Comparison of ENCODE assay signal across 8 cellular contexts in genomic region chr5:151047814-151048425, GRCh38. TPM values are rescaled to one million over a fixed set of nuclear protein-coding genes. Genes with fewer than 3 reads are reported as not detected.
DNase-seq lines count a peak whose midpoint lies in the region; ATAC-seq and TF ChIP-seq lines count a peak whose summit lies in the region.

No MANE protein-coding gene starts in this region.

- H3K27me3 ChIP-seq in right atrium auricular region (no peaks in the 10 kb centered on the region), thyroid gland (no peaks in the 10 kb centered on the region)

- peak; percentile 74 to 89 for TF ChIP-seq CTCF in right atrium auricular region (IDR thresholded peaks at IDR 0.05)
- TF ChIP-seq CTCF in thyroid gland (IDR thresholded peaks at IDR 0.05): peak; percentile 66 to 91 (median 84)

- intact Hi-C loops in thyroid gland (cut with DNase I): loop anchor here (5.0 kb wide), 1 partner anchor 46 kb away; no protein-coding TSS in a partner anchor

- H3K4me1 ChIP-seq in right atrium auricular region (peaks cover 0 to 20% of the 10 kb centered on the region in 2 donors), thyroid gland (peaks cover 6 to 22% of the 10 kb centered on the region in 2 donors)

- TF ChIP-seq POLR2A in thyroid gland (IDR thresholded peaks at IDR 0.05): no peak

- H3K4me3 ChIP-seq in right atrium auricular region: no peak overlapping the region
- H3K4me3 ChIP-seq in thyroid gland (replicated peaks in 1 of 3): no peak overlapping the region

- H3K36me3 Mint-ChIP-seq in activated naive CD4-positive, alpha-beta T cell treated with anti-CD3 and anti-CD28 coated beads, Interleukin-2, amount 10 ng/mL, durations not matched to agents 7 days and 5 days: peaks cover 52% of the 10 kb centered on the region

- DNase-seq in activated CD8-positive, alpha-beta memory T cell treated with anti-CD3 and anti-CD28 coated beads for 24 hours: peak; percentile 68
- DNase-seq in activated CD8-positive, alpha-beta memory T cell treated with anti-CD3 and anti-CD28 coated beads, Interleukin-2, amount 50 U/mL, for 4 hours: no peak
- peak; percentile 35 for DNase-seq in activated naive CD4-positive, alpha-beta T cell treated with anti-CD3 and anti-CD28 coated beads, Interleukin-2, amount 10 ng/mL, durations not matched to agents 7 days and 5 days
- no peak for DNase-seq in right atrium auricular region (ENCODE audit: low spot score)
- peak; percentile 49 to 50 for DNase-seq in thyroid gland
- DNase-seq in HuH-7.5 (ENCODE audit: low spot score): no peak
- no peak for DNase-seq in NCI-H187 (lab: John Stamatoyannopoulos, UW)

- no peak overlapping the region for H3K4me3 Mint-ChIP-seq in activated naive CD4-positive, alpha-beta T cell treated with anti-CD3 and anti-CD28 coated beads, Interleukin-2, amount 10 ng/mL, durations not matched to agents 7 days and 5 days

- H3K27ac ChIP-seq in right atrium auricular region (peak overlapping the region in 1 of 2 donors; percentile 36), thyroid gland (no peak overlapping the region)

- peak; percentile 56 for ATAC-seq in HG03460 (IDR thresholded peaks at IDR 0.05; ENCODE audit: unreplicated experiment)

- peaks cover 7% of the 10 kb centered on the region for H3K4me1 Mint-ChIP-seq in activated naive CD4-positive, alpha-beta T cell treated with anti-CD3 and anti-CD28 coated beads, Interleukin-2, amount 10 ng/mL, durations not matched to agents 7 days and 5 days

- H3K27ac Mint-ChIP-seq in activated naive CD4-positive, alpha-beta T cell treated with anti-CD3 and anti-CD28 coated beads, Interleukin-2, amount 10 ng/mL, durations not matched to agents 7 days and 5 days: peak overlapping the region; percentile 3

- 64 to 66% methylated on average over 13 of the region's 13 CpGs for WGBS in thyroid gland, 2 donors

- H3K9me3 ChIP-seq in right atrium auricular region: no peaks in the 10 kb centered on the region
- no peaks in the 10 kb centered on the region for H3K9me3 ChIP-seq in thyroid gland

- H3K27me3 Mint-ChIP-seq in activated naive CD4-positive, alpha-beta T cell treated with anti-CD3 and anti-CD28 coated beads, Interleukin-2, amount 10 ng/mL, durations not matched to agents 7 days and 5 days: no peaks in the 10 kb centered on the region

- peaks cover 65% of the 10 kb centered on the region for H3K36me3 ChIP-seq in right atrium auricular region
- peaks cover 33 to 43% of the 10 kb centered on the region in 2 donors for H3K36me3 ChIP-seq in thyroid gland

- no peaks in the 10 kb centered on the region for H3K9me3 Mint-ChIP-seq in activated naive CD4-positive, alpha-beta T cell treated with anti-CD3 and anti-CD28 coated beads, Interleukin-2, amount 10 ng/mL, durations not matched to agents 7 days and 5 days

- CTCF ChIA-PET in activated naive CD4-positive, alpha-beta T cell treated with anti-CD3 and anti-CD28 coated beads, Interleukin-2, amount 10 ng/mL, durations not matched to agents 7 days and 5 days (lab: Charles Lee): interaction anchor here (0.6 to 9.8 kb wide), 21 partner anchors 9 to 559 kb away, joined by 3 to 264 read pairs (median 3); partner anchors contain the start of gene ANXA6

RNA-seq across cellular contexts. Expression of gene GPX3, which starts 27.5 kb away (rescaled TPM):
- total RNA-seq in right atrium auricular region: 1,000 to 10,000 TPM; 2,222 to 2,480 TPM
- over 10,000 TPM in 1 of 4 donors, 1,000 to 10,000 TPM in 3; 2,730 to 12,549 (median 7,201) TPM for total RNA-seq in thyroid gland

RNA-seq across cellular contexts. Expression of gene TNIP1, which starts 32.9 kb away (rescaled TPM):
- total RNA-seq in right atrium auricular region: 10 to 100 TPM; 68.9 to 92.6 TPM
- 100 to 1,000 TPM in 1 of 4 donors, 10 to 100 TPM in 3; 74.4 to 115 (median 94.7) TPM for total RNA-seq in thyroid gland

Comparison
In these comparisons a context has a peak if more than half of its experiments do, and no peak if none do; other contexts are left out.
1. DNase-seq: peak in activated CD8-positive, alpha-beta memory T cell treated with anti-CD3 and anti-CD28 coated beads for 24 hours (single experiment), activated naive CD4-positive, alpha-beta T cell treated with anti-CD3 and anti-CD28 coated beads, Interleukin-2, amount 10 ng/mL, durations not matched to agents 7 days and 5 days (single experiment) and thyroid gland (2 of 2); none in activated CD8-positive, alpha-beta memory T cell treated with anti-CD3 and anti-CD28 coated beads, Interleukin-2, amount 50 U/mL, for 4 hours (single experiment), right atrium auricular region (single experiment), HuH-7.5 (single experiment) and NCI-H187 (0 of 2).